ENCODE assay signal across 11 cellular contexts in the genomic region with DNA sequence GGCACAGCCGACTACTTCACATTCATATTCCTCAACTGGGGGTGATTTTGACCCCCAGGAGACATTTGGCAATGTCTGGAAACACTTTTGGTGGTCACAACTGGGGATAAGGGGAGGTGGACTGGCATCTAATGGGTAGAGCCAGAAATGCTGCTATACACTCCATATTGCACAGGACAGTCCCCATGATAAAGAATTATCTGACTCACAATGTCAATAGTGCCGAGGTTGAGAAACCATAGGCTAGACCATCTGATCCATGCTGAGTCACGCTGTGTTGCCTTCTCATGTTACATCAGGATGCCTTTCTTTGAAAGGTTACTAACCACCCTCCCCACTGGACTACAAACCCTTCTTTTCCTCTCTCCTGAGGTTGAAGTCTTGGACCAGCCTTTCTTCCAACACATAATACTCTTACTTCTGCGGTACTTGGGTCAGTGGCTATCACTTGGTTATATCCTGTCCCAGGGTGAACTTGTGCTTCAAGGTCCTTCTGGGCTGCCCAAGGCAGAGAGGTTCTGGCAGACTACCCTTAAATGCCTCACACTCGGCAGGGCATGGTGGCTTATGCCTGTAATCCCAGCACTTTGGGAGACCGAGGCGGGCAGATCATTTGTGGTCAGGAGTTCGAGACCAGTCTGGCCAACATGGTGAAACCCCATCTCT.
A peak's percentile ranks its signal among the peaks of the same experiment; 100 is the strongest.
DNase-seq lines count a peak whose midpoint lies in the region; ATAC-seq lines count a peak whose summit lies in the region.
"Had no signal": no experiment of that assay in that cellular context is flagged by ENCODE, and none has a peak within 500 bp of the region (broad histone marks: within the 10 kb centered on the region; RNA-seq: fewer than 3 reads in every experiment).

No MANE protein-coding gene starts in this region.

- ATAC-seq in GM21723 (IDR thresholded peaks at IDR 0.05; ENCODE audit: unreplicated experiment): no peak
- ATAC-seq in HG02588 (IDR thresholded peaks at IDR 0.05; ENCODE audit: unreplicated experiment): no peak
- ATAC-seq: gastrocnemius medialis had no signal

- DNase-seq in NCI-H2029 (lab: John Stamatoyannopoulos, UW) (peak; percentile 12), NCI-H2029 treated with DMSO at 0.1 percent for 48 hours (lab: John Stamatoyannopoulos, UW) (no peak), NCI-H510A treated with DMSO at 0.1 percent for 48 hours (lab: John Stamatoyannopoulos, UW) (peak; percentile 62), dedifferentiated amniotic fluid mesenchymal stem cell (ENCODE audit: extremely low spot score) (peak; percentile 73), skeletal muscle cell (ENCODE audit: low read depth) (peak; percentile 93), NCI-H774 (lab: John Stamatoyannopoulos, UW) (no peak)
- DNase-seq: activated naive CD4-positive, alpha-beta T cell treated with anti-CD3 and anti-CD28 coated beads for 36 hours; gastrocnemius medialis; NCI-H1417 had no signal

- H3K4me3 ChIP-seq in skeletal muscle cell (ENCODE audit: low read depth, low read length): no peak overlapping the region
- H3K4me3 ChIP-seq: gastrocnemius medialis had no signal

Comparison
In these comparisons a context has a peak if more than half of its experiments do, and no peak if none do; other contexts are left out.
1. DNase-seq: peak in NCI-H2029 (single experiment), NCI-H510A treated with DMSO at 0.1 percent for 48 hours (single experiment), dedifferentiated amniotic fluid mesenchymal stem cell (single experiment) and skeletal muscle cell (single experiment); none in NCI-H2029 treated with DMSO at 0.1 percent for 48 hours (single experiment) and NCI-H774 (single experiment).